ENCODE assay signal across 20 cellular contexts in the genomic region with DNA sequence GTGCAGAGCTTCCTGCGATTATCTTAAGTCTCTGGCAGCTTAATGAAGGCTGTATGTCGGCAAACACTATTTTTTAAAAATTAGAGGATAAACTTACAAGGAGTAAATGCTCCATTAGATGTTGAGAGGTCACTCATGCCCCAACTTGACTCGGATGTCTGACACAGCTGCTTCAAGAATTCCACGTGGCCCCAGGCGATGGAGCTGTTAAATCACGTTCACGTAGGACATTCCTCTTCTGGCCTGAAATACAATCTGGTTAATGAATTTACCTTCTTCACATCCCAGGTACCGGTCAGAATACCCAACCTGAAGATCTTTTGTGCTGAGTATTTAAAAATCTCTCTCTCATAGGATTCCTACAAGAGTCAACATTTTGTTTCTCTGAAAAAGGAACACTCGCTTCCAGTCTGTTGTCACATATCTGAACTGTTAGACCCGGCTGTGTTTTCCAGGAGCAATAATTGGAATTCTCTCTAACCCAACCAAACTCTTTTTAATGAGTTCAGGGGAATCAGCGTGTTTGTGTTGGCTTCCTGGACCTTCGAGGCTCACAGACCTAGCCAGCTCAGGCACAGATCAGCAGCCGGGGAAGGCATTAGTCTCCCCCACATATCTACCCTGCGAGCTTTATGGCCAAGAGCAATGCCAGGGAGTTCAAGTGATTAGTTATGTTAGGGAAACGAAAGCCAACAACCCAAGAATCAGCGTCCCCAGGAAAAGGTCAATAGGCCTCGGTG.
DNase-seq lines count a peak whose midpoint lies in the region; ATAC-seq, FAIRE-seq and TF ChIP-seq lines count a peak whose summit lies in the region.
"Had no signal": no experiment of that assay in that cellular context is flagged by ENCODE, and none has a peak within 500 bp of the region (broad histone marks: within the 10 kb centered on the region; RNA-seq: fewer than 3 reads in every experiment).

No MANE protein-coding gene starts in this region.

- H3K36me3 ChIP-seq in endothelial cell of umbilical vein (ENCODE audit: control insufficient read depth in 2 of 2, extremely low read depth in 1 of 2, insufficient read depth in 2 of 2, low read length in 2 of 2) (no peaks in the 10 kb centered on the region), muscle layer of duodenum (ENCODE audit: control insufficient read depth in 1 of 2, insufficient read depth in 2 of 2, low read length in 2 of 2) (no peaks in the 10 kb centered on the region), transverse colon (no peaks in the 10 kb centered on the region)
- H3K36me3 ChIP-seq: upper lobe of right lung had no signal

- H3K79me2 ChIP-seq in endothelial cell of umbilical vein (ENCODE audit: control insufficient read depth, insufficient read depth, low read length), result no peaks in the 10 kb centered on the region

- no peak overlapping the region for H3K9ac ChIP-seq in endothelial cell of umbilical vein (replicated peaks; ENCODE audit: extremely low read depth, insufficient read depth, low read length)

- H3K9me3 ChIP-seq in endothelial cell of umbilical vein (replicated peaks; ENCODE audit: control insufficient read depth, insufficient read depth, low read length) (no peaks in the 10 kb centered on the region), muscle layer of duodenum (ENCODE audit: control insufficient read depth in 1 of 2, low read length in 2 of 2) (no peaks in the 10 kb centered on the region), transverse colon (no peaks in the 10 kb centered on the region)
- H3K9me3 ChIP-seq: upper lobe of right lung had no signal

- no peak overlapping the region for H3K4me3 ChIP-seq in endothelial cell of umbilical vein (replicated peaks in 1 of 3; ENCODE audit: insufficient read depth in 1 of 3, low read depth in 1 of 3, low read length in 3 of 3)
- H3K4me3 ChIP-seq in muscle layer of duodenum (ENCODE audit: low read depth in 1 of 2, low read length in 2 of 2), result no peak overlapping the region
- no peak overlapping the region for H3K4me3 ChIP-seq in transverse colon
- H3K4me3 ChIP-seq: upper lobe of right lung had no signal

- no peak overlapping the region for H3K4me2 ChIP-seq in endothelial cell of umbilical vein (ENCODE audit: insufficient read depth, low read length)

- CTCF ChIA-PET in endothelial cell of umbilical vein (lab: Charles Lee), result no interaction called here

- H3K4me1 ChIP-seq in endothelial cell of umbilical vein (ENCODE audit: control insufficient read depth, extremely low read depth, insufficient read depth, low read length), result no peaks in the 10 kb centered on the region
- H3K4me1 ChIP-seq in muscle layer of duodenum (ENCODE audit: control insufficient read depth in 1 of 2, insufficient read depth in 2 of 2, low read length in 2 of 2), result peaks cover 0 to 5% of the 10 kb centered on the region in 2 donors
- H3K4me1 ChIP-seq in transverse colon, result peaks cover 0 to 9% (median 1%) of the 10 kb centered on the region in 4 donors
- H3K4me1 ChIP-seq: upper lobe of right lung had no signal

- H3K27me3 ChIP-seq in endothelial cell of umbilical vein (ENCODE audit: control insufficient read depth in 2 of 2, insufficient read depth in 2 of 2, low read length in 2 of 2), result no peaks in the 10 kb centered on the region
- no peaks in the 10 kb centered on the region for H3K27me3 ChIP-seq in muscle layer of duodenum (ENCODE audit: low read depth, low read length)
- H3K27me3 ChIP-seq in transverse colon, result no peaks in the 10 kb centered on the region
- H3K27me3 ChIP-seq: upper lobe of right lung had no signal

- ATAC-seq in GM18870 (IDR thresholded peaks at IDR 0.05; ENCODE audit: unreplicated experiment), result no peak
- ATAC-seq: activated T-helper 17 cell treated with anti-CD3 and anti-CD28 coated beads, Interleukin-2, amount 50 U/mL, for 72 hours; T-helper 17 cell; upper lobe of right lung had no signal

- H3K9me1 ChIP-seq in endothelial cell of umbilical vein (replicated peaks; ENCODE audit: control insufficient read depth, extremely low read depth, insufficient read depth, low read length), result no peaks in the 10 kb centered on the region

- 70 to 92% methylated on average over 16 to 17 of the region's 17 CpGs for WGBS in transverse colon (ENCODE audit: low coverage in 1 of 2), 2 donors

- no peak for TF ChIP-seq CTCF in endothelial cell of umbilical vein (IDR thresholded peaks at IDR 0.05; ENCODE audit: extremely low read depth in 1 of 2, insufficient read depth in 1 of 2, low read depth in 1 of 2, low read length in 2 of 2)
- no peak for TF ChIP-seq CTCF in transverse colon (IDR thresholded peaks at IDR 0.05)

- FAIRE-seq in endothelial cell of umbilical vein (lab: Jason Lieb, UNC), result no peak

- TF ChIP-seq EP300 in transverse colon (IDR thresholded peaks at IDR 0.05; ENCODE audit: low read depth), result no peak

- no peak overlapping the region for H2AFZ ChIP-seq in endothelial cell of umbilical vein (ENCODE audit: low read depth, low read length)

- dilution Hi-C loops in endothelial cell of umbilical vein (cut with MboI; ENCODE audit: extremely low pct_ligation_motif_present, low sequenced_read_pairs), result no loop called here

- intact Hi-C loops in endothelial cell of umbilical vein (cut with micrococcal nuclease) (no loop called here), transverse colon (cut with DNase I; ENCODE audit: low total_unique reads) (no loop called here)

- H3K27ac ChIP-seq in endothelial cell of umbilical vein (ENCODE audit: insufficient read depth, low read depth, low read length) (no peak overlapping the region), muscle layer of duodenum (ENCODE audit: low read length) (peak overlapping the region; percentile 11), transverse colon (peak overlapping the region; percentile 4 to 72 (median 58))
- H3K27ac ChIP-seq: 22Rv1, upper lobe of right lung had no signal

- TF ChIP-seq POLR2A in endothelial cell of umbilical vein (IDR thresholded peaks at IDR 0.05; ENCODE audit: low read depth, low read length) (no peak), transverse colon (IDR thresholded peaks at IDR 0.05) (no peak)

- BruUV-seq in endothelial cell of umbilical vein (replicated peaks; lab: Mats Ljungman, UMichigan), result no TSS peak

- POLR2A ChIA-PET in endothelial cell of umbilical vein (lab: Charles Lee), result no interaction called here

- DNase-seq in DMS 273 (lab: John Stamatoyannopoulos, UW; ENCODE audit: unreplicated experiment), result peak; percentile 17
- no peak for DNase-seq in DMS 273 treated with DMSO at 0.1 percent for 48 hours (lab: John Stamatoyannopoulos, UW)
- peak; percentile 1 for DNase-seq in endothelial cell of umbilical vein (ENCODE audit: low read depth, low spot score)
- DNase-seq in transverse colon, result no peak
- DNase-seq in NCI-H748 treated with DMSO at 0.1 percent for 48 hours (lab: John Stamatoyannopoulos, UW), result no peak
- no peak for DNase-seq in HCEC 1CT
- DNase-seq: activated B cell treated with CpG ODN at 0.5 μM for 24 hours; activated CD8-positive, alpha-beta memory T cell treated with anti-CD3 and anti-CD28 coated beads for 24 hours; caudate nucleus; DMS153; H9; hypothalamus; NCI-H1694; SIG-M5; T-helper 17 cell; upper lobe of right lung had no signal

- in situ Hi-C loops in transverse colon (cut with MboI; ENCODE audit: low pct_ligation_motif_present in 1 of 4, low pct_unique_long_range_greater_than_20kb in 1 of 4, low sequenced_read_pairs in 3 of 4), result no loop called here

- H4K20me1 ChIP-seq in endothelial cell of umbilical vein (replicated peaks; ENCODE audit: control insufficient read depth, extremely low read depth, insufficient read depth, low read length), result no peaks in the 10 kb centered on the region

TF ChIP-seq in endothelial cell of umbilical vein, 7 proteins besides CTCF, POLR2A, EP300 and RAD21:
- TF ChIP-seq FOS (IDR thresholded peaks at IDR 0.05; ENCODE audit: borderline replicate concordance, insufficient read depth, low read length) (no peak), EZH2 (IDR thresholded peaks at IDR 0.05; ENCODE audit: borderline replicate concordance, low read depth, low read length, severe bottlenecking) (no peak), MYC (IDR thresholded peaks at IDR 0.05; ENCODE audit: low read depth, low read length) (no peak), JUN (IDR thresholded peaks at IDR 0.05; ENCODE audit: borderline replicate concordance, insufficient read depth, insufficient read length, low read depth) (no peak), POLR2AphosphoS5 (IDR thresholded peaks at IDR 0.05; ENCODE audit: insufficient read depth, low read depth, low read length) (no peak), GATA2 (IDR thresholded peaks at IDR 0.05; ENCODE audit: insufficient read depth, insufficient read length, low read depth, low read length) (no peak)
- TF ChIP-seq, protein P1, sequence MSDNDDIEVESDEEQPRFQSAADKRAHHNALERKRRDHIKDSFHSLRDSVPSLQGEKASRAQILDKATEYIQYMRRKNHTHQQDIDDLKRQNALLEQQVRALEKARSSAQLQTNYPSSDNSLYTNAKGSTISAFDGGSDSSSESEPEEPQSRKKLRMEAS (IDR thresholded peaks at IDR 0.05; ENCODE audit: insufficient read depth, insufficient read length), result no peak

Comparison
In these comparisons a context has a peak if more than half of its experiments do, and no peak if none do; other contexts are left out.
1. DNase-seq: peak in DMS 273 (single experiment) and endothelial cell of umbilical vein (single experiment); none in DMS 273 treated with DMSO at 0.1 percent for 48 hours (single experiment), transverse colon (single experiment), NCI-H748 treated with DMSO at 0.1 percent for 48 hours (single experiment) and HCEC 1CT (single experiment).